25 cellular contexts compared by ENCODE assay signal in the genomic region with DNA sequence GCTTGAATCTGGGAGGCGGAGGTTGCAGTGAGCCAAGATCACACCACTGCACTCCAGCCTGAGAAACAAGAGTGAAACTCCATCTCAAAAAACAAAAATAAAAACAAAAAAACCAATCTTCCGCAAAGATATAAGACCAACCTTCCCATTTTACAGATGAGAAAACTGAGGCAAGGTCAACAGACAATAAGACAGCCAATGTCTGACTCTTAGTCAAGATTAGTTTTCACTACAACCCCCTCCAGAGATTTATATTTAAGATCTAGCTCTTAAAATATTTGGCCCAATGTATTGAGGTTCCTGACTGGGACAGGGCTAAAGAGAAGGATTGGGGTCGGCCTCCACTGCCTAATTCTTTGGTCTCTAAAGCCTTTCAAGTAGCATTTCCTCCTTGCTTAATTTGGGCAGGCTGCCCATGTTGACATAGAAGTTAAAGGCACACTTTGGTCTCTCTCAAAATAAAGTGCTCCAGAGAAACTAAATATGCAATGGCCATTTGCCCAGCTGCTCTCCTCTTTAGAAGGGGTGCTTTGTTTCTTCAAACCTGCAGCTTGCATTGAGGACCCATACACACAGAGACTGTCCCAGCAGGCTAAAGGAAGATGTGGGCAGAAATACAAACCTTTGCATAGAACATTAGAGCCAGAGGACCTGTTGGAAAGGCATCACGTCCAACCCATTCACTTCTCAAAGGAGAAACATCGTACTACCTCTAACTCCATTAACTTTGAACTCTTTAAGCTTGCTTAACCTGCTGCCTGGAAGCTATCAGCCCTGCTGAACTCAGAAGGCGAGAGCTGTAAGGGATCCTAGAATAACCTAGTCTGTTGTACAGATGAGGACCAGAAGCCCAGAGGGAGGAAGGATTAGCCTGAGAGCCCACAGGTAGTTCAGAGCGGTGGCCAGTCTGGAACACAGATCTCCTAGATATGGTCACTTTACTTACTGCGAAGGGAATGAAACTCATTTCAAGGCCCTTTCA. TPM values are rescaled to one million over a fixed set of nuclear protein-coding genes. Genes with fewer than 3 reads are reported as not detected.
DNase-seq lines count a peak whose midpoint lies in the region; ATAC-seq and TF ChIP-seq lines count a peak whose summit lies in the region.
"Had no signal": no experiment of that assay in that cellular context is flagged by ENCODE, and none has a peak within 500 bp of the region (broad histone marks: within the 10 kb centered on the region; RNA-seq: fewer than 3 reads in every experiment).

No MANE protein-coding gene starts in this region.

- DNase-seq in EH (ENCODE audit: low read depth) (peak; percentile 25), anterior cingulate cortex (lab: John Stamatoyannopoulos, UW) (peak in 32 of 58 donors; percentile 3 to 81 (median 32)), inferior parietal cortex (ENCODE audit: extremely low spot score) (peak; percentile 32), psoas muscle (no peak), GM19240 (ENCODE audit: insufficient read length, low spot score) (no peak)
- DNase-seq in activated naive CD4-positive, alpha-beta T cell (lab: John Stamatoyannopoulos, UW): no peak
- DNase-seq: activated CD4-positive, alpha-beta T cell treated with anti-CD3 and anti-CD28 coated beads, Interleukin-2, amount 50 U/mL, for 4 hours; activated gamma-delta T cell treated with Interleukin-2 at 50 U/mL for 16 hours; activated T-cell treated with anti-CD3 and anti-CD28 coated beads for 4 hours; amniotic stem cell; CD4-positive, alpha-beta memory T cell; effector memory CD8-positive, alpha-beta T cell; EL; esophagus squamous epithelium; HFFc6; NCI-H2029; NCI-H510A treated with DMSO at 0.1 percent for 48 hours; stimulated activated CD4-positive, alpha-beta T cell treated with anti-CD3 and anti-CD28 coated beads, Interleukin-12 subunit alpha, Interleukin-12 subunit beta, amount 100 ng/mL, for 4 hours; T-helper 1 cell had no signal

- ATAC-seq in psoas muscle (peak in 3 of 4 donors; percentile 17 to 48 (median 36)), HG02970 (IDR thresholded peaks at IDR 0.05; ENCODE audit: low FRiP score, unreplicated experiment) (no peak)
- ATAC-seq: effector memory CD8-positive, alpha-beta T cell had no signal

- H3K9me3 ChIP-seq in psoas muscle: no peaks in the 10 kb centered on the region
- H3K9me3 ChIP-seq: esophagus squamous epithelium had no signal

- intact Hi-C loops in psoas muscle (cut with DNase I): no loop called here

- no peaks in the 10 kb centered on the region for H3K36me3 ChIP-seq in psoas muscle (ENCODE audit: insufficient read depth in 1 of 2, low read depth in 1 of 2)
- H3K36me3 ChIP-seq: esophagus squamous epithelium had no signal

- no peak overlapping the region for H3K27ac ChIP-seq in psoas muscle
- H3K27ac ChIP-seq: esophagus squamous epithelium had no signal

- no peak for TF ChIP-seq CTCF in psoas muscle (IDR thresholded peaks at IDR 0.05)

- H3K27me3 ChIP-seq in psoas muscle (ENCODE audit: insufficient read depth in 3 of 3, low read length in 2 of 3): no peaks in the 10 kb centered on the region
- H3K27me3 ChIP-seq: esophagus squamous epithelium had no signal

- H3K4me3 ChIP-seq in psoas muscle: no peak overlapping the region
- H3K4me3 ChIP-seq: esophagus squamous epithelium had no signal

- 63 to 78% (median 71%) methylated on average over 8 of the region's 8 CpGs for WGBS in psoas muscle, 3 donors

- H3K4me1 ChIP-seq in psoas muscle: peaks cover 5% of the 10 kb centered on the region
- H3K4me1 ChIP-seq: esophagus squamous epithelium had no signal

RNA-seq across cellular contexts. Expression of a gene that starts 3.9 kb away (rescaled TPM):
- not detected for total RNA-seq in psoas muscle
- not detected for polyA plus RNA-seq in psoas muscle
- total RNA-seq: CD4-positive, alpha-beta memory T cell; chondrocyte; esophagus squamous epithelium; HFFc6; natural killer cell treated with Interleukin-12 subunit alpha and Interleukin-12 subunit beta and Interleukin-15 and Interleukin-18, amount 100 ng/mL, for 72 hours; progenitor cell of endocrine pancreas; temporal lobe had no signal
- polyA plus RNA-seq: CD4-positive, alpha-beta memory T cell; IgD-negative memory B cell had no signal

Comparison
In these comparisons a context has a peak if more than half of its experiments do, and no peak if none do; other contexts are left out.
1. DNase-seq: peak in EH (single experiment), anterior cingulate cortex (32 of 58) and inferior parietal cortex (single experiment); none in psoas muscle (0 of 2), activated naive CD4-positive, alpha-beta T cell (0 of 4) and GM19240 (single experiment).